ENCODE assay signal across 8 cellular contexts in the genomic region with DNA sequence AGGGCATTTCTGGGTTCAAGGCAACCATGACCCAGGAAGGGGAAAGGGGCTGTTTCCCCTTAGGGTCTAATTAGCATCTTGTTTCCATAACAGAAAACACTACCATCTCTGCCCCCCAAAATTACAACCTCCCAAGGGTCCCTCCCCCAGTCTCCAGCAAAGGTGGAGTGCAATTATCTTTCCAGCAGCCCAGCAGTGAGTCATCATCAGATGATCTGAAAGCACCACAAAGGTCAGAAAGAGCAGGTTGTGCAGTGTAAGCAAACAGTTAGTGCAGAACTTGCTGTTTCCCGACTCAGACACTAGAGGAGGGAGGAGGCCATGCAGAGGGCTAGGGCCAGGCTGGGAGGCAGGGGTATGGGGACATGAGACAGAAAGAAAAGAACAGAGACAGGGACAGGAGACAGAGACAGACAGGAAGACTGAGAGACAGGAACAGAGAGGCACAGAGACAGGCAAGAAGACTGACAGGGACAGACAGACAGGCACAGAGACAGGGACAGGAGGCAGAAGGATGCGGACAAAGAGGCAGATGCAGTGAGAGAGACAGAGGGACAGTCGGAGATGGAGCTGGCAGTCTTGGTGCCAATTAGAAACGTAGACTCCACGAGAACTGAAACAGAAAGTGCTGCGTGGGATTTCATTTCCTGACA.
DNase-seq lines count a peak whose midpoint lies in the region; ATAC-seq and TF ChIP-seq lines count a peak whose summit lies in the region.

No MANE protein-coding gene starts in this region.

- in situ Hi-C loops in GM13977 (cut with MboI; ENCODE audit: low pct_unique_long_range_greater_than_20kb, low sequenced_read_pairs, unreplicated experiment): no loop called here

- H3K27me3 Mint-ChIP-seq in endothelial cell (ENCODE audit: unreplicated experiment): peaks cover 14% of the 10 kb centered on the region
- no peaks in the 10 kb centered on the region for H3K27me3 Mint-ChIP-seq in stimulated activated naive CD8-positive, alpha-beta T cell treated with anti-CD3 and anti-CD28 coated beads, Interleukin-15, amount 100 ng/mL, for 72 hours

- H3K36me3 Mint-ChIP-seq in endothelial cell (ENCODE audit: low read depth, unreplicated experiment): peaks cover 13% of the 10 kb centered on the region

- H3K27ac ChIP-seq in A673 (ENCODE audit: low read depth, low read length, poor library complexity, severe bottlenecking) (peak overlapping the region; percentile 42), muscle layer of duodenum (ENCODE audit: low read length) (peak overlapping the region; percentile 90)

- peak overlapping the region; percentile 33 for H3K27ac Mint-ChIP-seq in endothelial cell (ENCODE audit: unreplicated experiment)
- H3K27ac Mint-ChIP-seq in stimulated activated naive CD8-positive, alpha-beta T cell treated with anti-CD3 and anti-CD28 coated beads, Interleukin-15, amount 100 ng/mL, for 72 hours: peak overlapping the region; percentile 85 to 95

- H3K9me3 ChIP-seq in A673 (ENCODE audit: low read depth, low read length, poor library complexity, severe bottlenecking): no peaks in the 10 kb centered on the region
- H3K9me3 ChIP-seq in muscle layer of duodenum (ENCODE audit: control insufficient read depth in 1 of 2, low read length in 2 of 2): no peaks in the 10 kb centered on the region

- CTCF ChIA-PET in A673 (lab: Charles Lee): no interaction called here

- no peaks in the 10 kb centered on the region for H3K9me3 Mint-ChIP-seq in endothelial cell (ENCODE audit: unreplicated experiment)
- no peaks in the 10 kb centered on the region for H3K9me3 Mint-ChIP-seq in stimulated activated naive CD8-positive, alpha-beta T cell treated with anti-CD3 and anti-CD28 coated beads, Interleukin-15, amount 100 ng/mL, for 72 hours

- peak; percentile 45 for DNase-seq in A673 (ENCODE audit: low spot score)
- DNase-seq in GM13977 (ENCODE audit: low spot score): peak; percentile 85
- DNase-seq in NCI-H146 treated with DMSO at 0.1 percent for 48 hours (lab: John Stamatoyannopoulos, UW; ENCODE audit: unreplicated experiment): peak; percentile 52
- peak; percentile 36 to 42 for DNase-seq in activated CD4-positive, alpha-beta T cell treated with anti-CD3 and anti-CD28 coated beads for 4 hours
- no peak for DNase-seq in endothelial cell (ENCODE audit: low spot score)
- DNase-seq in stimulated activated naive CD8-positive, alpha-beta T cell treated with anti-CD3 and anti-CD28 coated beads, Interleukin-15, amount 100 ng/mL, for 72 hours: peak; percentile 60 to 70

- POLR2A ChIA-PET in A673 (lab: Charles Lee; ENCODE audit: low non-redundant PET): no interaction called here

- H3K27me3 ChIP-seq in A673 (replicated peaks; ENCODE audit: insufficient read depth, low read depth, low read length, poor library complexity) (no peaks in the 10 kb centered on the region), muscle layer of duodenum (ENCODE audit: low read depth, low read length) (no peaks in the 10 kb centered on the region)

- ATAC-seq in HG02852 (IDR thresholded peaks at IDR 0.05; ENCODE audit: unreplicated experiment): peak; percentile 88
- ATAC-seq in stimulated activated naive CD8-positive, alpha-beta T cell treated with anti-CD3 and anti-CD28 coated beads, Interleukin-15, amount 100 ng/mL, for 72 hours: peak; percentile 96

- peak; percentile 21; the same call in 1 of the 2 replicates for TF ChIP-seq CTCF in A673 (conservative IDR thresholded peaks at IDR 0.05; ENCODE audit: low read depth, low read length)
- TF ChIP-seq CTCF in GM13977 (IDR thresholded peaks at IDR 0.05; ENCODE audit: extremely low read depth, insufficient read depth, missing control alignments): peak; percentile 79
- no peak for TF ChIP-seq CTCF in endothelial cell (IDR thresholded peaks at IDR 0.05; ENCODE audit: unreplicated experiment)

- BruUV-seq in A673 (replicated peaks; lab: Mats Ljungman, UMichigan): no TSS peak

- H3K4me1 ChIP-seq in A673 (ENCODE audit: insufficient read depth, low read length, poor library complexity, severe bottlenecking): no peaks in the 10 kb centered on the region
- peaks cover 16 to 22% of the 10 kb centered on the region in 2 donors for H3K4me1 ChIP-seq in muscle layer of duodenum (ENCODE audit: control insufficient read depth in 1 of 2, insufficient read depth in 2 of 2, low read length in 2 of 2)

- no peak overlapping the region for H3K4me3 Mint-ChIP-seq in endothelial cell (ENCODE audit: unreplicated experiment)
- peak overlapping the region; percentile 77 to 80 for H3K4me3 Mint-ChIP-seq in stimulated activated naive CD8-positive, alpha-beta T cell treated with anti-CD3 and anti-CD28 coated beads, Interleukin-15, amount 100 ng/mL, for 72 hours

- intact Hi-C loops in A673 (cut with micrococcal nuclease; ENCODE audit: unreplicated experiment): no loop called here

- H3K36me3 ChIP-seq in A673 (ENCODE audit: insufficient read depth, low read length, poor library complexity, severe bottlenecking) (no peaks in the 10 kb centered on the region), muscle layer of duodenum (ENCODE audit: control insufficient read depth in 1 of 2, insufficient read depth in 2 of 2, low read length in 2 of 2) (peaks cover 3 to 7% of the 10 kb centered on the region in 2 donors)

- H3K4me3 ChIP-seq in A673 (ENCODE audit: low read depth, low read length, poor library complexity, severe bottlenecking): no peak overlapping the region
- H3K4me3 ChIP-seq in muscle layer of duodenum (ENCODE audit: low read depth in 1 of 2, low read length in 2 of 2): peak overlapping the region; percentile 35 to 61

- peaks cover 6% of the 10 kb centered on the region for H3K4me1 Mint-ChIP-seq in endothelial cell (ENCODE audit: unreplicated experiment)
- H3K4me1 Mint-ChIP-seq in stimulated activated naive CD8-positive, alpha-beta T cell treated with anti-CD3 and anti-CD28 coated beads, Interleukin-15, amount 100 ng/mL, for 72 hours: peaks cover 43% of the 10 kb centered on the region
